In genomic region chr3:43994594-43995077, GRCh38 we compare ENCODE assay signal across 8 cellular contexts.
DNase-seq lines count a peak whose midpoint lies in the region; ATAC-seq and TF ChIP-seq lines count a peak whose summit lies in the region.

No MANE protein-coding gene starts in this region.

- H3K27ac Mint-ChIP-seq in activated naive CD4-positive, alpha-beta T cell treated with anti-CD3 and anti-CD28 coated beads, Interleukin-2, amount 50 U/mL, for 24 hours = no peak overlapping the region
- H3K27ac Mint-ChIP-seq in T-helper 17 cell (no peak overlapping the region), type B pancreatic cell (no peak overlapping the region)

- H3K27ac ChIP-seq in iPS DF 6.9 (ENCODE audit: low read length) = no peak overlapping the region

- H3K4me1 Mint-ChIP-seq in activated naive CD4-positive, alpha-beta T cell treated with anti-CD3 and anti-CD28 coated beads, Interleukin-2, amount 50 U/mL, for 24 hours = peaks cover 42% of the 10 kb centered on the region
- H3K4me1 Mint-ChIP-seq in T-helper 17 cell = peaks cover 31% of the 10 kb centered on the region
- H3K4me1 Mint-ChIP-seq in type B pancreatic cell (ENCODE audit: unreplicated experiment) = peaks cover 31% of the 10 kb centered on the region

- peaks cover 43% of the 10 kb centered on the region for H3K27me3 ChIP-seq in iPS DF 6.9 (ENCODE audit: control insufficient read depth, insufficient read depth, low read length)

- H3K9me3 Mint-ChIP-seq in activated naive CD4-positive, alpha-beta T cell treated with anti-CD3 and anti-CD28 coated beads, Interleukin-2, amount 50 U/mL, for 24 hours = peaks cover 22% of the 10 kb centered on the region
- H3K9me3 Mint-ChIP-seq in type B pancreatic cell = peaks cover 6% of the 10 kb centered on the region

- H3K27me3 Mint-ChIP-seq in activated naive CD4-positive, alpha-beta T cell treated with anti-CD3 and anti-CD28 coated beads, Interleukin-2, amount 50 U/mL, for 24 hours = peaks cover 66% of the 10 kb centered on the region
- H3K27me3 Mint-ChIP-seq in T-helper 17 cell (peaks cover 77% of the 10 kb centered on the region), type B pancreatic cell (peaks cover 87% of the 10 kb centered on the region)

- H3K36me3 Mint-ChIP-seq in activated naive CD4-positive, alpha-beta T cell treated with anti-CD3 and anti-CD28 coated beads, Interleukin-2, amount 50 U/mL, for 24 hours = peaks cover 13% of the 10 kb centered on the region
- H3K36me3 Mint-ChIP-seq in T-helper 17 cell (ENCODE audit: low read depth) = peaks cover 7% of the 10 kb centered on the region
- no peaks in the 10 kb centered on the region for H3K36me3 Mint-ChIP-seq in type B pancreatic cell

- DNase-seq in activated naive CD4-positive, alpha-beta T cell treated with Interleukin-2 at 50 U/mL for 16 hours = no peak
- no peak for DNase-seq in T-helper 17 cell
- no peak for DNase-seq in iPS DF 6.9 (ENCODE audit: low read depth, low spot score)
- no peak for DNase-seq in type B pancreatic cell (ENCODE audit: extremely low spot score, unreplicated experiment)
- DNase-seq in NCI-H526 treated with DMSO at 0.1 percent for 48 hours (lab: John Stamatoyannopoulos, UW) = no peak

- no peaks in the 10 kb centered on the region for H3K36me3 ChIP-seq in iPS DF 6.9 (ENCODE audit: control insufficient read depth, insufficient read depth, low read length)

- peaks cover 8% of the 10 kb centered on the region for H3K4me1 ChIP-seq in iPS DF 6.9 (ENCODE audit: control insufficient read depth, insufficient read depth, low read length)

- no peaks in the 10 kb centered on the region for H3K9me3 ChIP-seq in T-helper 17 cell (ENCODE audit: control insufficient read depth, low read length, poor library complexity, severe bottlenecking)
- H3K9me3 ChIP-seq in iPS DF 6.9 (ENCODE audit: control insufficient read depth, insufficient read depth, low read length) = no peaks in the 10 kb centered on the region

- TF ChIP-seq CTCF in type B pancreatic cell (conservative IDR thresholded peaks at IDR 0.05) = no peak

- ATAC-seq in T-helper 17 cell (peak; percentile 11), HG02970 (IDR thresholded peaks at IDR 0.05; ENCODE audit: low FRiP score, unreplicated experiment) (no peak), GM21737 (IDR thresholded peaks at IDR 0.05; ENCODE audit: unreplicated experiment) (no peak)

- H3K4me3 ChIP-seq in iPS DF 6.9 (ENCODE audit: low read length) = peak overlapping the region; percentile 43; the same call in 1 of the 2 replicates

- no CpG with 5 or more reads among the region's 25 CpGs for WGBS in iPS DF 6.9 (ENCODE audit: insufficient coverage, insufficient read length)

- H3K4me3 Mint-ChIP-seq in activated naive CD4-positive, alpha-beta T cell treated with anti-CD3 and anti-CD28 coated beads, Interleukin-2, amount 50 U/mL, for 24 hours = peak overlapping the region; percentile 83
- H3K4me3 Mint-ChIP-seq in T-helper 17 cell = peak overlapping the region; percentile 88
- peak overlapping the region; percentile 82 for H3K4me3 Mint-ChIP-seq in type B pancreatic cell
